ENCODE assay signal across 8 cellular contexts in the genomic region with DNA sequence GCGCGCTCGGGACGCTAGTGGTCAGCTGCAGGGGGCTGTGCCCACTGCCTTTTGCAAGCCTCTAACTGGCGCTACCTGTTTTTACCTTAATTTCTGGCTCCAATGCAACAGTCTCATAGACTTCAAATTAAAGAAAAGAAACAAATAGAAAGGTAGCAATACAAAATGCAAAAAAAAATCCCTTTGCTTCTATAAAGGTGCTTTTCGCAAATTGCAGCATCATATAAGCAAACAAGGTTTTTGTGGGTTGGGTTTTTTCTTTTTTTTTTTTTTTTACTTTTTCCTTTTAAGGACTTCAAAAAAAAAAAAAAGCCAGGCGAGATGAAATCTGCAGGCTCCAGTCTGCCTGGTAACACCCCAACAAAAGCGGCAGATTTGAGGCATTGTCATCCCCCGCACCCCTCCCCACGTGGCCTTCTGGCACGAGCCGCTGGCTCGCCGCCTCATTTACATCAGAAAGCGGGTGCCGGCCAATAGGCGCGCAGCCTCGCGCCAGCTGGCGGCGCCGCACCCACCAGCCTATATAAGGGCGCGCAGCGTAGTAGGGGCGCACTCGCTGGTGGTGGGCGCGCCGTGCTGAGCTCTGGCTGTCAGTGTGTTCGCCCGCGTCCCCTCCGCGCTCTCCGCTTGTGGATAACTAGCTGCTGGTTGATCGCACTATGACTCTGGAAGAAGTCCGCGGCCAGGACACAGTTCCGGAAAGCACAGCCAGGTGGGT. TPM values are rescaled to one million over a fixed set of nuclear protein-coding genes. Genes with fewer than 3 reads are reported as not detected.
DNase-seq lines count a peak whose midpoint lies in the region; ATAC-seq, FAIRE-seq and TF ChIP-seq lines count a peak whose summit lies in the region.

GADD45G (plus strand) TSS at position 550 of the 718 bp plus-strand sequence; CDS start at position 660, 110 bp downstream.

- peak within 1 kb of the TSS; percentile 91 for H3K4me3 Mint-ChIP-seq in endothelial cell (ENCODE audit: unreplicated experiment)

- H3K4me1 Mint-ChIP-seq in endothelial cell (ENCODE audit: unreplicated experiment), result peaks cover 17% of the 10 kb centered on the region

- H3K27ac Mint-ChIP-seq in endothelial cell (ENCODE audit: unreplicated experiment), result no peak within 1 kb of the TSS

- H3K36me3 Mint-ChIP-seq in endothelial cell (ENCODE audit: low read depth, unreplicated experiment), result no peaks in the 10 kb centered on the region

- DNase-seq in NCI-H774 (lab: John Stamatoyannopoulos, UW), result peak; percentile 96
- DNase-seq in activated CD8-positive, alpha-beta memory T cell treated with anti-CD3 and anti-CD28 coated beads, Interleukin-2, amount 50 U/mL, for 48 hours, result peak; percentile 88
- DNase-seq in endothelial cell (ENCODE audit: low spot score), result peak; percentile 81
- DNase-seq in middle frontal gyrus (ENCODE audit: extremely low spot score, low spot score), result peak; percentile 84
- DNase-seq in stimulated activated CD8-positive, alpha-beta memory T cell treated with anti-CD3 and anti-CD28 coated beads, Interleukin-15, amount 100 ng/mL, for 4 hours (ENCODE audit: low read depth in 2 of 2), result peak; percentile 76 to 88
- DNase-seq in RCC 7860 (ENCODE audit: low spot score), result no peak

- no peaks in the 10 kb centered on the region for H3K9me3 Mint-ChIP-seq in endothelial cell (ENCODE audit: unreplicated experiment)

- no peak for FAIRE-seq in RCC 7860 (lab: Jason Lieb, UNC)

- ATAC-seq in GM18502 (IDR thresholded peaks at IDR 0.05; ENCODE audit: poor library complexity, unreplicated experiment) (peak; percentile 61), HG03460 (IDR thresholded peaks at IDR 0.05; ENCODE audit: unreplicated experiment) (peak; percentile 59)

- peaks cover 3% of the 10 kb centered on the region for H3K27me3 Mint-ChIP-seq in endothelial cell (ENCODE audit: unreplicated experiment)

- TF ChIP-seq CTCF in endothelial cell (IDR thresholded peaks at IDR 0.05; ENCODE audit: unreplicated experiment), result no peak

RNA-seq across cellular contexts. Expression of gene GADD45G, which starts in this region (rescaled TPM):
- total RNA-seq in endothelial cell (ENCODE audit: unreplicated experiment), result 6.2 TPM
